In the genomic region with DNA sequence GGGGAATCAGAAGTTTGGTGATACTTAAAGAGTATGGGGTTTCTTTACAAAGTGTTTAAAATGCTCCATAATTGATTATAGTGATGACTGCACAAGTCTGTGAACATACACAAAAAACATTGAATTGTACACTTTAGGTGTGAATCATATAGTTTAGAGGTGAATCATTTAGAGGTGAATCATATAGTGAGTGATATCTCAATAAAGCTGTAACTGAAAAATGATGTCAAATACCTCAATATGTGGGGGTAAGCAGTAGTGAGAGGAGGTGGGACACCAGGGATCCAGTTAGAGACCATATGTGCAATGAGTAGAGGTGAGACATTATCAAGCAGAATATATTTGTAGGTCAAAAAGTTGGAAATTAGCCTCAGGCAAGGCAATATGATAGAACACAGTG, we compare ENCODE assay signal across 25 cellular contexts.
"Had no signal": no experiment of that assay in that cellular context is flagged by ENCODE, and none has a peak within 500 bp of the region (broad histone marks: within the 10 kb centered on the region; RNA-seq: fewer than 3 reads in every experiment).

No MANE protein-coding gene starts in this region.

- H3K9me3 Mint-ChIP-seq: activated naive CD4-positive, alpha-beta T cell treated with anti-CD3 and anti-CD28 coated beads, Interleukin-2, amount 10 ng/mL, durations not matched to agents 7 days and 5 days had no signal

- H3K4me1 Mint-ChIP-seq: activated naive CD4-positive, alpha-beta T cell treated with anti-CD3 and anti-CD28 coated beads, Interleukin-2, amount 10 ng/mL, durations not matched to agents 7 days and 5 days had no signal

- H3K36me3 ChIP-seq: ascending aorta, cardiac muscle cell, MG63 had no signal

- H3K4me1 ChIP-seq: ascending aorta, body of pancreas had no signal

- H3K4me3 ChIP-seq: ascending aorta, body of pancreas, cardiac muscle cell, MG63 had no signal

- H3K27me3 ChIP-seq: ascending aorta, body of pancreas, cardiac muscle cell, MG63 had no signal

- H3K27ac Mint-ChIP-seq: activated CD4-positive, alpha-beta memory T cell treated with anti-CD3 and anti-CD28 coated beads, Interleukin-2, amount 10 ng/mL, durations not matched to agents 7 days and 5 days; activated CD4-positive, alpha-beta T cell treated with anti-CD3 and anti-CD28 coated beads, Interleukin-2, amount 10 ng/mL, durations not matched to agents 7 days and 5 days; activated naive CD4-positive, alpha-beta T cell treated with anti-CD3 and anti-CD28 coated beads, Interleukin-2, amount 10 ng/mL, durations not matched to agents 7 days and 5 days; T-helper 1 cell treated with Interleukin-12 subunit alpha and Interleukin-12 subunit beta and Interleukin-4 antibody, amounts not matched to agents 30 μg/mL and 1 μg/mL, for 36 hours had no signal

- DNase-seq: activated CD4-positive, alpha-beta memory T cell treated with anti-CD3 and anti-CD28 coated beads, Interleukin-2, amount 10 ng/mL, durations not matched to agents 7 days and 5 days; activated CD4-positive, alpha-beta T cell treated with anti-CD3 and anti-CD28 coated beads for 1 hour; activated CD4-positive, alpha-beta T cell treated with anti-CD3 and anti-CD28 coated beads, Interleukin-2, amount 10 ng/mL, durations not matched to agents 7 days and 5 days; activated gamma-delta T cell; activated naive CD4-positive, alpha-beta T cell treated with anti-CD3 and anti-CD28 coated beads, Interleukin-2, amount 10 ng/mL, durations not matched to agents 7 days and 5 days; amniotic stem cell; body of pancreas; MG63; MV-4-11; NCI-H1092 treated with DMSO at 0.1 percent for 48 hours; NCI-H1417 treated with DMSO at 0.1 percent for 48 hours; NCI-H1694; NCI-H2029; NCI-H2107; NCI-H2171 treated with DMSO at 0.1 percent for 48 hours; NCI-H226; NCI-H510A; NCI-H526 treated with DMSO at 0.1 percent for 48 hours; NCI-H82; OCI-M1; SHP77 treated with DMSO at 0.1 percent for 48 hours had no signal

- H3K4me3 Mint-ChIP-seq: activated CD4-positive, alpha-beta memory T cell treated with anti-CD3 and anti-CD28 coated beads, Interleukin-2, amount 10 ng/mL, durations not matched to agents 7 days and 5 days; activated CD4-positive, alpha-beta T cell treated with anti-CD3 and anti-CD28 coated beads, Interleukin-2, amount 10 ng/mL, durations not matched to agents 7 days and 5 days; activated naive CD4-positive, alpha-beta T cell treated with anti-CD3 and anti-CD28 coated beads, Interleukin-2, amount 10 ng/mL, durations not matched to agents 7 days and 5 days; T-helper 1 cell treated with Interleukin-12 subunit alpha and Interleukin-12 subunit beta and Interleukin-4 antibody, amounts not matched to agents 30 μg/mL and 1 μg/mL, for 36 hours had no signal

- ATAC-seq: body of pancreas, Panc1 had no signal

- H3K27me3 Mint-ChIP-seq: activated CD4-positive, alpha-beta memory T cell treated with anti-CD3 and anti-CD28 coated beads, Interleukin-2, amount 10 ng/mL, durations not matched to agents 7 days and 5 days; activated CD4-positive, alpha-beta T cell treated with anti-CD3 and anti-CD28 coated beads, Interleukin-2, amount 10 ng/mL, durations not matched to agents 7 days and 5 days; activated naive CD4-positive, alpha-beta T cell treated with anti-CD3 and anti-CD28 coated beads, Interleukin-2, amount 10 ng/mL, durations not matched to agents 7 days and 5 days had no signal

- H3K9me3 ChIP-seq: ascending aorta, body of pancreas, MG63 had no signal

- H3K36me3 Mint-ChIP-seq: activated naive CD4-positive, alpha-beta T cell treated with anti-CD3 and anti-CD28 coated beads, Interleukin-2, amount 10 ng/mL, durations not matched to agents 7 days and 5 days had no signal

- H3K27ac ChIP-seq: ascending aorta, body of pancreas, cardiac muscle cell had no signal
